In genomic region chr12:132393245-132393795, GRCh38 we compare ENCODE assay signal across 18 cellular contexts.
DNase-seq lines count a peak whose midpoint lies in the region; ATAC-seq, FAIRE-seq and TF ChIP-seq lines count a peak whose summit lies in the region.
"Had no signal": no experiment of that assay in that cellular context is flagged by ENCODE, and none has a peak within 500 bp of the region (broad histone marks: within the 10 kb centered on the region; RNA-seq: fewer than 3 reads in every experiment).

No MANE protein-coding gene starts in this region.

- H4K5ac ChIP-seq in H1 (ENCODE audit: insufficient read length, low read depth, low read length): no peak overlapping the region

- H3K14ac ChIP-seq in H1 (ENCODE audit: insufficient read length): no peak overlapping the region

- DNase-seq in GM23248 (peak; percentile 13), M059J (ENCODE audit: low read depth) (peak; percentile 45), H1 (ENCODE audit: low read depth in 1 of 2, low spot score in 2 of 2) (no peak), spleen (peak; percentile 33), NCI-H1092 (lab: John Stamatoyannopoulos, UW) (no peak)
- no peak for DNase-seq in activated naive CD4-positive, alpha-beta T cell (lab: John Stamatoyannopoulos, UW)
- DNase-seq: activated CD4-positive, alpha-beta T cell treated with anti-CD3 and anti-CD28 coated beads, Interleukin-2, amount 10 ng/mL, durations not matched to agents 7 days and 5 days; activated naive CD4-positive, alpha-beta T cell treated with anti-CD3 and anti-CD28 coated beads, Interleukin-2, amount 10 ng/mL, durations not matched to agents 7 days and 5 days; DMS153; foreskin fibroblast; NCI-H2029 treated with DMSO at 0.1 percent for 48 hours; NCI-H524; thyroid gland had no signal

- no peak overlapping the region for H2AFZ ChIP-seq in GM23248
- no peak overlapping the region for H2AFZ ChIP-seq in H1 (ENCODE audit: low read length)

- peak overlapping the region; percentile 75 for H3K4ac ChIP-seq in H1 (replicated peaks; ENCODE audit: insufficient read length, low read depth, low read length)

- TF ChIP-seq EP300 in H1 (IDR thresholded peaks at IDR 0.05; ENCODE audit: borderline replicate concordance in 1 of 2, low read depth in 2 of 2, low read length in 2 of 2): no peak

- WGBS in GM23248 (ENCODE audit: low coverage in 1 of 2, low lambda C conversion rate in 2 of 2, missing lambda C conversion rate in 2 of 2), 2 experiments: 47 to 58% methylated on average over 19 of the region's 19 CpGs
- 91% methylated on average over 19 of the region's 19 CpGs; no CpG with 5 or more reads in 1 of the 2 experiments for WGBS in H1 (ENCODE audit: extremely low coverage in 1 of 2, insufficient coverage in 1 of 2, insufficient read length in 1 of 2, insufficient replicate concordance in 2 of 2, low coverage in 1 of 2, low lambda C conversion rate in 2 of 2, missing lambda C conversion rate in 1 of 2), 2 experiments
- WGBS in spleen, 5 donors: 65 to 82% (median 72%) methylated on average over 18 to 19 of the region's 19 CpGs

- TF ChIP-seq POLR2A in H1 (IDR thresholded peaks at IDR 0.05; ENCODE audit: control extremely low read depth in 1 of 2, low read depth in 2 of 2, low read length in 2 of 2) (no peak), spleen (IDR thresholded peaks at IDR 0.05) (no peak)

- H3K4me1 ChIP-seq in GM23248 (ENCODE audit: insufficient read depth) (no peaks in the 10 kb centered on the region), H1 (replicated peaks in 1 of 4; ENCODE audit: control insufficient read depth in 3 of 4, insufficient read depth in 4 of 4, low read length in 3 of 4) (peaks cover 0 to 31% (median 19%) of the 10 kb centered on the region in 4 experiments; a peak in 6 of 7 replicates), spleen (no peaks in the 10 kb centered on the region)
- H3K4me1 ChIP-seq: left lung, pancreas, thyroid gland had no signal

- ATAC-seq in HG03378 (IDR thresholded peaks at IDR 0.05; ENCODE audit: unreplicated experiment): no peak
- ATAC-seq: left lung, pancreas had no signal

- H3K56ac ChIP-seq in H1 (replicated peaks; ENCODE audit: insufficient read length, low read depth, low read length): no peak overlapping the region

- H3K18ac ChIP-seq in H1 (ENCODE audit: extremely low read depth, low read length): no peak overlapping the region; the same call in 1 of the 2 replicates

- no peak overlapping the region for H2BK12ac ChIP-seq in H1 (ENCODE audit: low read depth, low read length)

- H3K79me1 ChIP-seq in H1 (ENCODE audit: low read depth, low read length): 0 out of 2 replicates have a peak, but pooled peaks cover 2% of the 10 kb centered on the region

- no peak overlapping the region for H4K8ac ChIP-seq in H1 (ENCODE audit: extremely low read depth, insufficient read depth, low read length)

- no peak overlapping the region for H3K4me2 ChIP-seq in GM23248 (ENCODE audit: unreplicated experiment)
- H3K4me2 ChIP-seq in H1 (ENCODE audit: insufficient read depth in 1 of 2, low read depth in 2 of 2, low read length in 2 of 2): no peak overlapping the region
- H3K4me2 ChIP-seq: BLaER1 had no signal

- H4K91ac ChIP-seq in H1 (replicated peaks; ENCODE audit: insufficient read length, low read length): no peak overlapping the region

- no peak overlapping the region for H3K23ac ChIP-seq in H1 (ENCODE audit: insufficient read length)

- in situ Hi-C loops in GM23248 (cut with MboI): no loop called here

- H3K9me3 ChIP-seq in GM23248 (ENCODE audit: low read depth) (no peaks in the 10 kb centered on the region), H1 (ENCODE audit: insufficient read depth in 2 of 2, low read depth in 1 of 2, low read length in 1 of 2) (no peaks in the 10 kb centered on the region; a peak in 1 of 4 replicates), spleen (no peaks in the 10 kb centered on the region)
- H3K9me3 ChIP-seq: BLaER1, left lung, pancreas, thyroid gland had no signal

- CTCF ChIA-PET in H1 (lab: Charles Lee; ENCODE audit: partially characterized antibody): interaction anchor here (1.3 to 4.7 kb wide), 2 partner anchors 21 to 132 kb away, joined by 4 to 23 read pairs; no protein-coding TSS in a partner anchor

- no peak overlapping the region for H2AK5ac ChIP-seq in H1 (ENCODE audit: low read depth, low read length)

- H2BK15ac ChIP-seq in H1 (ENCODE audit: low read length): no peak overlapping the region; the same call in 1 of the 2 replicates

- H3K27me3 ChIP-seq in GM23248 (replicated peaks; ENCODE audit: insufficient read depth) (peaks cover 11% of the 10 kb centered on the region), H1 (replicated peaks in 1 of 4; ENCODE audit: control insufficient read depth in 3 of 4, extremely low read depth in 1 of 4, insufficient read depth in 3 of 4, low read length in 3 of 4) (peaks cover under 1 to 34% (median 23%) of the 10 kb centered on the region in 4 experiments), spleen (replicated peaks in 1 of 7) (peaks cover 0 to 80% (median 29%) of the 10 kb centered on the region in 7 donors)
- H3K27me3 ChIP-seq: thyroid gland had no signal

- intact Hi-C loops in spleen (cut with DNase I; ENCODE audit: low total_unique reads): no loop called here

- H3K9me2 ChIP-seq in GM23248 (ENCODE audit: insufficient read depth): no peaks in the 10 kb centered on the region

- TF ChIP-seq CTCF in H1 (IDR thresholded peaks at IDR 0.05; ENCODE audit: control extremely low read depth in 1 of 3, insufficient read depth in 1 of 3, low read depth in 1 of 3, low read length in 3 of 3) (no peak), spleen (IDR thresholded peaks at IDR 0.05 in 8 of 11, conservative IDR thresholded peaks at IDR 0.05 in 3 of 11) (no peak)

- POLR2A ChIA-PET in H1 (lab: Charles Lee; ENCODE audit: partially characterized antibody): no interaction called here

- no peak for TF ChIP-seq RAD21 in H1 (IDR thresholded peaks at IDR 0.05 in 1 of 2, conservative IDR thresholded peaks at IDR 0.05 in 1 of 2; ENCODE audit: low read depth in 2 of 2, low read length in 2 of 2)

- peaks cover 12% of the 10 kb centered on the region for H3F3A ChIP-seq in GM23248 (ENCODE audit: insufficient read depth)

- no peak overlapping the region for H2BK5ac ChIP-seq in H1 (ENCODE audit: low read depth, low read length)

- H2BK20ac ChIP-seq in H1 (ENCODE audit: low read length): no peak overlapping the region

- no peak overlapping the region for H3K4me3 ChIP-seq in GM23248
- no peak overlapping the region for H3K4me3 ChIP-seq in H1 (ENCODE audit: extremely low read depth in 1 of 4, insufficient read depth in 2 of 4, low read depth in 3 of 4, low read length in 4 of 4)
- H3K4me3 ChIP-seq in spleen: no peak overlapping the region
- H3K4me3 ChIP-seq: BLaER1, left lung, pancreas, SK-N-MC, thyroid gland had no signal

- no peak overlapping the region for H3K27ac ChIP-seq in GM23248
- H3K27ac ChIP-seq in H1 (ENCODE audit: low read depth, low read length): no peak overlapping the region
- H3K27ac ChIP-seq in spleen: no peak overlapping the region
- H3K27ac ChIP-seq: BLaER1, left lung, pancreas, SK-N-MC, thyroid gland had no signal

- 0 out of 2 replicates have a peak, but pooled peaks cover 1% of the 10 kb centered on the region for H3K23me2 ChIP-seq in H1 (ENCODE audit: low read depth, low read length)

- H3K79me2 ChIP-seq in GM23248 (ENCODE audit: insufficient read depth): no peaks in the 10 kb centered on the region
- H3K79me2 ChIP-seq in H1 (ENCODE audit: control insufficient read depth in 1 of 2, insufficient read depth in 2 of 2, low read length in 2 of 2): no peaks in the 10 kb centered on the region

- H4K20me1 ChIP-seq in GM23248 (ENCODE audit: insufficient read depth) (no peaks in the 10 kb centered on the region), H1 (replicated peaks in 1 of 2; ENCODE audit: control insufficient read depth in 1 of 2, insufficient read depth in 2 of 2, low read length in 2 of 2) (no peaks in the 10 kb centered on the region)
- H4K20me1 ChIP-seq: BLaER1 had no signal

- H3K36me3 ChIP-seq in GM23248 (ENCODE audit: low read depth) (no peaks in the 10 kb centered on the region), H1 (ENCODE audit: control insufficient read depth in 2 of 4, insufficient read depth in 4 of 4, low read length in 3 of 4) (no peaks in the 10 kb centered on the region), spleen (no peaks in the 10 kb centered on the region)
- H3K36me3 ChIP-seq: BLaER1, left lung, pancreas, thyroid gland had no signal

- no peak for FAIRE-seq in H1 (lab: Jason Lieb, UNC)
- FAIRE-seq: pancreas had no signal

- H3K9ac ChIP-seq in GM23248: no peak overlapping the region
- H3K9ac ChIP-seq in H1 (replicated peaks in 1 of 4; ENCODE audit: extremely low read depth in 1 of 4, low read depth in 3 of 4, low read length in 3 of 4): no peak overlapping the region
- H3K9ac ChIP-seq: BLaER1 had no signal

- H2BK120ac ChIP-seq in H1 (replicated peaks; ENCODE audit: low read depth, low read length): no peak overlapping the region

TF ChIP-seq in H1, 55 proteins besides CTCF, POLR2A, EP300 and RAD21:
- TF ChIP-seq CTBP2 (IDR thresholded peaks at IDR 0.05; ENCODE audit: borderline replicate concordance, insufficient read depth, insufficient read length, low read length) (no peak), JUN (IDR thresholded peaks at IDR 0.05; ENCODE audit: low read depth, low read length) (no peak), KDM5A (IDR thresholded peaks at IDR 0.05; ENCODE audit: low read length) (no peak), POU5F1 (IDR thresholded peaks at IDR 0.05; ENCODE audit: low read depth, low read length) (no peak), FOSL1 (IDR thresholded peaks at IDR 0.05; ENCODE audit: insufficient read depth, low read depth, low read length) (no peak), SP1 (IDR thresholded peaks at IDR 0.05; ENCODE audit: low read depth, low read length) (no peak), TAF1 (IDR thresholded peaks at IDR 0.05; ENCODE audit: low read depth, low read length) (no peak), TEAD4 (IDR thresholded peaks at IDR 0.05; ENCODE audit: low read depth, low read length) (no peak), CBX8 (IDR thresholded peaks at IDR 0.05; ENCODE audit: borderline replicate concordance, low read depth, low read length) (no peak), SIRT6 (IDR thresholded peaks at IDR 0.05; ENCODE audit: low read length) (no peak), ASH2L (IDR thresholded peaks at IDR 0.05; ENCODE audit: low read length) (no peak), YY1 (IDR thresholded peaks at IDR 0.05; ENCODE audit: low read depth, low read length) (no peak), ATF2 (IDR thresholded peaks at IDR 0.05; ENCODE audit: low read length) (no peak)

Comparison
In these comparisons a context has a peak if more than half of its experiments do, and no peak if none do; other contexts are left out.
1. DNase-seq: peak in GM23248 (single experiment), M059J (single experiment) and spleen (single experiment); none in H1 (0 of 2), NCI-H1092 (single experiment) and activated naive CD4-positive, alpha-beta T cell (0 of 4).